In the genomic region with DNA sequence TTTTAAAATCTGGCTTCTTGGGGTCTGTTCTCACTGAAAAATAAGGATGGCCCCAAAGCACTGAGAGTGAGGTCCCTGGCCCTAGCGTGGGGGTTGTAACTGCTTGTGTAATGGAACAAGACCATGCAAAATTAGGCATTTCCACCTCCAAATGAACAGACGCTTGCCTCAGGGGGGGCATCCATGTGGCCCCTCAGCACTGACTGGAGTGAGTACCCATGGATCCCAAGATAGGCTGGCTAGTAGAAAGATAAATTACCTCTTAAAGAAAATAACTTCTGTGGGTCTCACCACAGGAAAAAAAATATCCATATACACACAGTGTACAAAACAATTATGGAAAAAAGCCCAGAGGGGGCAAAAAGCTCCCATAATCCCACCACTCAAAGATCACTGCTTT, we compare ENCODE assay signal across 15 cellular contexts. TPM values are rescaled to one million over a fixed set of nuclear protein-coding genes. Genes with fewer than 3 reads are reported as not detected.
DNase-seq lines count a peak whose midpoint lies in the region; ATAC-seq, FAIRE-seq and TF ChIP-seq lines count a peak whose summit lies in the region.
"Had no signal": no experiment of that assay in that cellular context is flagged by ENCODE, and none has a peak within 500 bp of the region (broad histone marks: within the 10 kb centered on the region; RNA-seq: fewer than 3 reads in every experiment).

No MANE protein-coding gene starts in this region.

- H3K9ac ChIP-seq in HCT116 (ENCODE audit: low read length) = peak overlapping the region; percentile 11; the same call in 1 of the 2 replicates
- peak overlapping the region; percentile 2; the same call in 1 of the 2 replicates for H3K9ac ChIP-seq in iPS-20b (ENCODE audit: low read depth, low read length)
- peak overlapping the region; percentile 18 for H3K9ac ChIP-seq in skeletal muscle satellite cell (ENCODE audit: low read depth, low read length)

- TF ChIP-seq POLR2A in HCT116 (IDR thresholded peaks at IDR 0.05; ENCODE audit: borderline replicate concordance, extremely low read depth, insufficient read depth, insufficient read length) (no peak), H54 (IDR thresholded peaks at IDR 0.05; ENCODE audit: low read depth, low read length) (no peak)

- TF ChIP-seq CTCF in HCT116 (IDR thresholded peaks at IDR 0.05 in 2 of 3, conservative IDR thresholded peaks at IDR 0.05 in 1 of 3; ENCODE audit: borderline replicate concordance in 1 of 3, insufficient read depth in 1 of 3, low read depth in 2 of 3, low read length in 2 of 3) (no peak), RWPE1 (conservative IDR thresholded peaks at IDR 0.05; ENCODE audit: low read depth) (no peak)

- H3K27ac ChIP-seq in HCT116 (ENCODE audit: low read depth, low read length) = no peak overlapping the region
- peak overlapping the region; percentile 90 for H3K27ac ChIP-seq in RWPE1
- H3K27ac ChIP-seq in iPS-20b (ENCODE audit: low read length) = peak overlapping the region; percentile 70
- H3K27ac ChIP-seq: cardiac muscle cell, gastroesophageal sphincter, vagina had no signal

- H3K4me2 ChIP-seq in HCT116 (ENCODE audit: low read length) (peak overlapping the region; percentile 67), skeletal muscle satellite cell (ENCODE audit: low read length) (peak overlapping the region; percentile 41)

- H3K36me3 ChIP-seq in HCT116 (ENCODE audit: control insufficient read depth in 1 of 2, insufficient read depth in 2 of 2, low read length in 2 of 2) = no peaks in the 10 kb centered on the region
- no peaks in the 10 kb centered on the region for H3K36me3 ChIP-seq in iPS-20b (ENCODE audit: insufficient read depth, low read depth, low read length)
- H3K36me3 ChIP-seq in skeletal muscle satellite cell (ENCODE audit: insufficient read depth, low read length) = no peaks in the 10 kb centered on the region
- H3K36me3 ChIP-seq: cardiac muscle cell, gastroesophageal sphincter, vagina had no signal

- H3K27me3 ChIP-seq in HCT116 (ENCODE audit: insufficient read depth, low read length) (no peaks in the 10 kb centered on the region), iPS-20b (ENCODE audit: insufficient read depth, low read length) (no peaks in the 10 kb centered on the region), skeletal muscle satellite cell (ENCODE audit: control insufficient read depth, insufficient read depth, low read length) (no peaks in the 10 kb centered on the region)
- H3K27me3 ChIP-seq: cardiac muscle cell, gastroesophageal sphincter, vagina had no signal

- no peaks in the 10 kb centered on the region for H3K79me2 ChIP-seq in HCT116 (ENCODE audit: insufficient read depth, low read length)

- RAD21 ChIA-PET in HCT116 (lab: Charles Lee; ENCODE audit: low non-redundant PET in 1 of 2, low total read pairs in 2 of 2, uncharacterized antibody in 2 of 2, unreplicated experiment in 2 of 2) = no interaction called here

- H4K20me1 ChIP-seq in HCT116 (ENCODE audit: insufficient read depth) = no peaks in the 10 kb centered on the region

- no peak overlapping the region for H3K4me3 ChIP-seq in HCT116 (replicated peaks in 1 of 2; ENCODE audit: low read depth in 1 of 2, low read length in 2 of 2)
- no peak overlapping the region for H3K4me3 ChIP-seq in iPS-20b (ENCODE audit: low read length)
- no peak overlapping the region for H3K4me3 ChIP-seq in skeletal muscle satellite cell (ENCODE audit: low read length)
- H3K4me3 ChIP-seq: cardiac muscle cell, gastroesophageal sphincter, vagina had no signal

- no peak for DNase-seq in HCT116 (ENCODE audit: low read depth, low spot score)
- DNase-seq in RWPE1 (ENCODE audit: low spot score) = no peak
- no peak for DNase-seq in H54 (ENCODE audit: insufficient read length, low spot score)
- no peak for DNase-seq in left lobe of liver (ENCODE audit: low spot score)
- no peak for DNase-seq in COLO668 (lab: John Stamatoyannopoulos, UW; ENCODE audit: unreplicated experiment)
- DNase-seq: activated CD8-positive, alpha-beta T cell treated with anti-CD3 and anti-CD28 coated beads, Interleukin-2, amount 10 ng/mL, durations not matched to agents 7 days and 5 days; activated gamma-delta T cell treated with Interleukin-2 at 50 U/mL for 16 hours; CD4-positive, alpha-beta memory T cell; GOT3 had no signal

- no peaks in the 10 kb centered on the region for H3K9me2 ChIP-seq in HCT116 (ENCODE audit: insufficient read depth)

- ATAC-seq in HCT116 (no peak), left lobe of liver (no peak)
- ATAC-seq: activated CD8-positive, alpha-beta T cell treated with anti-CD3 and anti-CD28 coated beads, Interleukin-2, amount 10 ng/mL, durations not matched to agents 7 days and 5 days had no signal

- H3K4me1 ChIP-seq in HCT116 (ENCODE audit: control insufficient read depth in 1 of 2, insufficient read depth in 2 of 2, low read length in 2 of 2) (peaks cover 28 to 64% of the 10 kb centered on the region in 2 experiments), iPS-20b (ENCODE audit: insufficient read depth, low read length) (peaks cover 13% of the 10 kb centered on the region; the same call in 1 of the 2 replicates), skeletal muscle satellite cell (ENCODE audit: control insufficient read depth, insufficient read depth, low read length) (peaks cover 65% of the 10 kb centered on the region)

- POLR2A ChIA-PET in HCT116 (lab: Charles Lee) (no interaction called here), RWPE1 (lab: Yijun Ruan, JAX; ENCODE audit: low non-redundant PET) (no interaction called here)

- H2AFZ ChIP-seq in HCT116 (ENCODE audit: low read depth, low read length, poor library complexity, severe bottlenecking) = no peak overlapping the region

- H3K9me3 ChIP-seq in HCT116 (ENCODE audit: control insufficient read depth in 1 of 2, insufficient read depth in 1 of 2, low read depth in 1 of 2, low read length in 2 of 2) = peaks cover 0 to 9% of the 10 kb centered on the region in 2 experiments; a peak in 1 of 4 replicates
- H3K9me3 ChIP-seq in iPS-20b (ENCODE audit: insufficient read depth, low read depth, low read length) = no peaks in the 10 kb centered on the region
- H3K9me3 ChIP-seq in skeletal muscle satellite cell (replicated peaks; ENCODE audit: low read length) = peaks cover 8% of the 10 kb centered on the region
- H3K9me3 ChIP-seq: vagina had no signal

- BruUV-seq in HCT116 (replicated peaks; lab: Mats Ljungman, UMichigan) = no TSS peak

- CTCF ChIA-PET in HCT116 (lab: Charles Lee) (no interaction called here), RWPE1 (lab: Yijun Ruan, JAX) (interaction anchor here (0.5 kb wide), 1 partner anchor 142 kb away, joined by 4 read pairs; no protein-coding TSS in a partner anchor)

- intact Hi-C loops in HCT116 (cut with micrococcal nuclease) = no loop called here

- no peak for TF ChIP-seq RAD21 in HCT116 (IDR thresholded peaks at IDR 0.05; ENCODE audit: low read depth)

- FAIRE-seq in H54 (lab: Jason Lieb, UNC) = no peak

TF ChIP-seq in HCT116, 20 proteins besides CTCF, POLR2A, EP300 and RAD21:
- TF ChIP-seq, protein P1, sequence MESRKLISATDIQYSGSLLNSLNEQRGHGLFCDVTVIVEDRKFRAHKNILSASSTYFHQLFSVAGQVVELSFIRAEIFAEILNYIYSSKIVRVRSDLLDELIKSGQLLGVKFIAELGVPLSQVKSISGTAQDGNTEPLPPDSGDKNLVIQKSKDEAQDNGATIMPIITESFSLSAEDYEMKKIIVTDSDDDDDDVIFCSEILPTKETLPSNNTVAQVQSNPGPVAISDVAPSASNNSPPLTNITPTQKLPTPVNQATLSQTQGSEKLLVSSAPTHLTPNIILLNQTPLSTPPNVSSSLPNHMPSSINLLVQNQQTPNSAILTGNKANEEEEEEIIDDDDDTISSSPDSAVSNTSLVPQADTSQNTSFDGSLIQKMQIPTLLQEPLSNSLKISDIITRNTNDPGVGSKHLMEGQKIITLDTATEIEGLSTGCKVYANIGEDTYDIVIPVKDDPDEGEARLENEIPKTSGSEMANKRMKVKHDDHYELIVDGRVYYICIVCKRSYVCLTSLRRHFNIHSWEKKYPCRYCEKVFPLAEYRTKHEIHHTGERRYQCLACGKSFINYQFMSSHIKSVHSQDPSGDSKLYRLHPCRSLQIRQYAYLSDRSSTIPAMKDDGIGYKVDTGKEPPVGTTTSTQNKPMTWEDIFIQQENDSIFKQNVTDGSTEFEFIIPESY (IDR thresholded peaks at IDR 0.05; ENCODE audit: extremely low read depth, insufficient replicate concordance, low read length) = no peak
- TF ChIP-seq SRF (IDR thresholded peaks at IDR 0.05; ENCODE audit: low read depth) (no peak), CEBPB (IDR thresholded peaks at IDR 0.05; ENCODE audit: low read depth) (no peak), YY1 (IDR thresholded peaks at IDR 0.05; ENCODE audit: extremely low read depth, insufficient replicate concordance, low read depth, low read length) (no peak), CBX3 (IDR thresholded peaks at IDR 0.05; ENCODE audit: low read depth) (no peak), POLR2AphosphoS5 (IDR thresholded peaks at IDR 0.05; ENCODE audit: low read depth, low read length) (no peak), ZNF274 (IDR thresholded peaks at IDR 0.05; ENCODE audit: low read depth, low read length) (no peak), JUND (IDR thresholded peaks at IDR 0.05) (no peak), EZH2phosphoT487 (IDR thresholded peaks at IDR 0.05; ENCODE audit: borderline replicate concordance) (no peak), SP1 (IDR thresholded peaks at IDR 0.05; ENCODE audit: low read depth) (no peak), ZFX (IDR thresholded peaks at IDR 0.05) (no peak), ELF1 (IDR thresholded peaks at IDR 0.05; ENCODE audit: borderline replicate concordance, low read depth) (no peak)
- TF ChIP-seq, protein P2, sequence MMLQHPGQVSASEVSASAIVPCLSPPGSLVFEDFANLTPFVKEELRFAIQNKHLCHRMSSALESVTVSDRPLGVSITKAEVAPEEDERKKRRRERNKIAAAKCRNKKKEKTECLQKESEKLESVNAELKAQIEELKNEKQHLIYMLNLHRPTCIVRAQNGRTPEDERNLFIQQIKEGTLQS (IDR thresholded peaks at IDR 0.05) = no peak
- TF ChIP-seq, protein P3, sequence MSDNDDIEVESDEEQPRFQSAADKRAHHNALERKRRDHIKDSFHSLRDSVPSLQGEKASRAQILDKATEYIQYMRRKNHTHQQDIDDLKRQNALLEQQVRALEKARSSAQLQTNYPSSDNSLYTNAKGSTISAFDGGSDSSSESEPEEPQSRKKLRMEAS (IDR thresholded peaks at IDR 0.05) = no peak
TF ChIP-seq in HCT116: peak in this region for 0.

RNA-seq across cellular contexts. Expression of a gene that starts 15.2 kb away (rescaled TPM):
- total RNA-seq in HCT116 (2021; ENCODE audit: unreplicated experiment) (11.9 TPM), left lobe of liver (16.8 TPM)
- polyA plus RNA-seq in HCT116 (2012) = not detected in 2 replicates
- not detected in 2 replicates for total RNA-seq in skeletal muscle satellite cell (2012; rRNA removed)
- total RNA-seq: activated CD8-positive, alpha-beta T cell treated with anti-CD3 and anti-CD28 coated beads, Interleukin-2, amount 10 ng/mL, durations not matched to agents 7 days and 5 days; CD4-positive, alpha-beta memory T cell; vagina had no signal
- polyA plus RNA-seq: CD4-positive, alpha-beta memory T cell had no signal

RNA-seq across cellular contexts. Expression of a gene that starts 20.5 kb away (rescaled TPM):
- total RNA-seq in HCT116 (2021; ENCODE audit: unreplicated experiment) (not detected), left lobe of liver (not detected)
- 0.08 TPM in 1 of 2 replicates, not detected in the other for polyA plus RNA-seq in HCT116 (2012)
- total RNA-seq in skeletal muscle satellite cell (2012; rRNA removed) = not detected in 2 replicates
- total RNA-seq: cardiac muscle cell; CD4-positive, alpha-beta memory T cell; gastroesophageal sphincter; mesenteric fat pad; vagina had no signal
